In the genomic region with DNA sequence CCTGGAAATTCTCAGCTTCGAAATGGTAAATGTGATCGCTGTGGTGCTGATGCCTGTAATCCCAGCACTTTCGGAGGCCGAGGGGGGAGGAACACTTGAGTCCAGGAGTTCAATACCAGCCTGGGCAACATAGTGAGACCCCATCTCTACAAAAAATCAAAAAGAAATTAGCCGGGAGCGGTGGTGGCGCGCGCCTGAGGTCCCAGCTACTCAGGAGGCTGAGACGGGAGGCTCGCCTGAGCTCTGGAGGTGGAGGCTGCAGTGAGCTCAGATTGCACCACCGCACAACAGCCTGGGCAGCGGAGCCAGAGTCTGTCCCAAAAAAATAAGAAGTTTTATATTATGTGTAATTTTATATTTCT, we compare ENCODE assay signal across 8 cellular contexts. TPM values are rescaled to one million over a fixed set of nuclear protein-coding genes. Genes with fewer than 3 reads are reported as not detected.
DNase-seq lines count a peak whose midpoint lies in the region; ATAC-seq and TF ChIP-seq lines count a peak whose summit lies in the region.

No MANE protein-coding gene starts in this region.

- TF ChIP-seq CTCF in BE2C (IDR thresholded peaks at IDR 0.05; ENCODE audit: low read depth, low read length): no peak

- peaks cover 44% of the 10 kb centered on the region for H3K36me3 ChIP-seq in BE2C
- H3K36me3 ChIP-seq in KOPT-K1 (ENCODE audit: insufficient read depth, low read length): peaks cover 46% of the 10 kb centered on the region

- H3K4me1 ChIP-seq in BE2C: no peaks in the 10 kb centered on the region

- in situ Hi-C loops in ACHN (cut with HindIII; ENCODE audit: low pct_ligation_motif_present, low pct_unique_long_range_greater_than_20kb, low sequenced_read_pairs): no loop called here

- H3K9me3 ChIP-seq in BE2C (no peaks in the 10 kb centered on the region), KOPT-K1 (ENCODE audit: insufficient read depth, low read length, poor library complexity, severe bottlenecking) (peaks cover 13% of the 10 kb centered on the region)

- ATAC-seq in natural killer cell treated with Interleukin-12 subunit alpha and Interleukin-12 subunit beta and Interleukin-15 and Interleukin-18, amount 100 ng/mL, for 72 hours: no peak
- no peak for ATAC-seq in left colon

- peak overlapping the region; percentile 93 for H3K27ac ChIP-seq in KOPT-K1 (ENCODE audit: low read depth, low read length, poor library complexity, severe bottlenecking)

- peaks cover 19% of the 10 kb centered on the region for H3K9me3 Mint-ChIP-seq in dendritic cell treated with granulocyte-macrophage colony-stimulating factor and Interleukin-4, amounts not matched to agents 40 ng/mL and 50 ng/mL, for 4 days
- H3K9me3 Mint-ChIP-seq in natural killer cell treated with Interleukin-12 subunit alpha and Interleukin-12 subunit beta and Interleukin-15 and Interleukin-18, amount 100 ng/mL, for 72 hours: no peaks in the 10 kb centered on the region

- peak overlapping the region; percentile 95 for H3K4me3 ChIP-seq in BE2C (ENCODE audit: low read depth, low read length)

- no peaks in the 10 kb centered on the region for H3K27me3 ChIP-seq in BE2C

- H3K36me3 Mint-ChIP-seq in dendritic cell treated with granulocyte-macrophage colony-stimulating factor and Interleukin-4, amounts not matched to agents 40 ng/mL and 50 ng/mL, for 4 days (ENCODE audit: low read depth): peaks cover 64% of the 10 kb centered on the region
- H3K36me3 Mint-ChIP-seq in natural killer cell treated with Interleukin-12 subunit alpha and Interleukin-12 subunit beta and Interleukin-15 and Interleukin-18, amount 100 ng/mL, for 72 hours: peaks cover 10% of the 10 kb centered on the region

- H3K27me3 Mint-ChIP-seq in dendritic cell treated with granulocyte-macrophage colony-stimulating factor and Interleukin-4, amounts not matched to agents 40 ng/mL and 50 ng/mL, for 4 days: no peaks in the 10 kb centered on the region
- H3K27me3 Mint-ChIP-seq in natural killer cell treated with Interleukin-12 subunit alpha and Interleukin-12 subunit beta and Interleukin-15 and Interleukin-18, amount 100 ng/mL, for 72 hours: no peaks in the 10 kb centered on the region

- H3K4me3 Mint-ChIP-seq in dendritic cell treated with granulocyte-macrophage colony-stimulating factor and Interleukin-4, amounts not matched to agents 40 ng/mL and 50 ng/mL, for 4 days: peak overlapping the region; percentile 90
- H3K4me3 Mint-ChIP-seq in natural killer cell treated with Interleukin-12 subunit alpha and Interleukin-12 subunit beta and Interleukin-15 and Interleukin-18, amount 100 ng/mL, for 72 hours: peak overlapping the region; percentile 90

- intact Hi-C loops in dendritic cell treated with granulocyte-macrophage colony-stimulating factor and Interleukin-4, amounts not matched to agents 40 ng/mL and 50 ng/mL, for 4 days (cut with micrococcal nuclease): loop anchor here (2.0 kb wide), 1 partner anchor 63 kb away; a partner anchor contains a TSS
- intact Hi-C loops in left colon (cut with DNase I, micrococcal nuclease): no loop called here

- DNase-seq in BE2C: no peak
- DNase-seq in natural killer cell treated with Interleukin-12 subunit alpha and Interleukin-12 subunit beta and Interleukin-15 and Interleukin-18, amount 100 ng/mL, for 72 hours (ENCODE audit: low spot score): no peak
- DNase-seq in left colon: no peak
- DNase-seq in ACHN: no peak
- no peak for DNase-seq in GM19240 (ENCODE audit: insufficient read length, low spot score)
- DNase-seq in cerebellar nuclear complex (lab: John Stamatoyannopoulos, UW): no peak

- H3K27ac Mint-ChIP-seq in dendritic cell treated with granulocyte-macrophage colony-stimulating factor and Interleukin-4, amounts not matched to agents 40 ng/mL and 50 ng/mL, for 4 days: peak overlapping the region; percentile 93
- peak overlapping the region; percentile 65 to 81 for H3K27ac Mint-ChIP-seq in natural killer cell treated with Interleukin-12 subunit alpha and Interleukin-12 subunit beta and Interleukin-15 and Interleukin-18, amount 100 ng/mL, for 72 hours

- peaks cover 37% of the 10 kb centered on the region for H3K4me1 Mint-ChIP-seq in dendritic cell treated with granulocyte-macrophage colony-stimulating factor and Interleukin-4, amounts not matched to agents 40 ng/mL and 50 ng/mL, for 4 days (ENCODE audit: low read depth)
- H3K4me1 Mint-ChIP-seq in natural killer cell treated with Interleukin-12 subunit alpha and Interleukin-12 subunit beta and Interleukin-15 and Interleukin-18, amount 100 ng/mL, for 72 hours (ENCODE audit: low read depth in 2 of 2): peaks cover 18 to 24% of the 10 kb centered on the region in 2 donors

RNA-seq across cellular contexts. Expression of a gene that starts 0.8 kb away (rescaled TPM):
- polyA plus RNA-seq in BE2C (2012; ENCODE audit: insufficient read depth, insufficient read length, low read depth): 709 TPM
- total RNA-seq in natural killer cell treated with Interleukin-12 subunit alpha and Interleukin-12 subunit beta and Interleukin-15 and Interleukin-18, amount 100 ng/mL, for 72 hours: 100 to 1,000 TPM; 138 to 175 TPM
- total RNA-seq in left colon: 10 to 100 TPM; 82.1 to 96.7 TPM

RNA-seq across cellular contexts. Expression of a gene that starts 8.8 kb away (rescaled TPM):
- polyA plus RNA-seq in BE2C (2012; ENCODE audit: insufficient read depth, insufficient read length, low read depth): 491 TPM
- 100 to 1,000 TPM; 124 to 196 TPM for total RNA-seq in natural killer cell treated with Interleukin-12 subunit alpha and Interleukin-12 subunit beta and Interleukin-15 and Interleukin-18, amount 100 ng/mL, for 72 hours
- 100 to 1,000 TPM; 115 to 129 TPM for total RNA-seq in left colon

RNA-seq across cellular contexts. Expression of a gene that starts 13.1 kb away (rescaled TPM):
- polyA plus RNA-seq in BE2C (2012; ENCODE audit: insufficient read depth, insufficient read length, low read depth): 0.36 TPM
- not detected for total RNA-seq in natural killer cell treated with Interleukin-12 subunit alpha and Interleukin-12 subunit beta and Interleukin-15 and Interleukin-18, amount 100 ng/mL, for 72 hours
- total RNA-seq in left colon: 1 to 10 TPM in 1 of 2 donors, under 1 TPM in 1; 0.76 to 2.7 TPM

RNA-seq across cellular contexts. Expression of a gene that starts 27.6 kb away (rescaled TPM):
- 33.2 TPM for polyA plus RNA-seq in BE2C (2012; ENCODE audit: insufficient read depth, insufficient read length, low read depth)
- 1 to 10 TPM; 1.3 to 7.7 TPM for total RNA-seq in natural killer cell treated with Interleukin-12 subunit alpha and Interleukin-12 subunit beta and Interleukin-15 and Interleukin-18, amount 100 ng/mL, for 72 hours
- total RNA-seq in left colon: 10 to 100 TPM; 40.1 to 81.5 TPM

RNA-seq across cellular contexts. Expression of a gene that starts 32.9 kb away (rescaled TPM):
- 640 TPM for polyA plus RNA-seq in BE2C (2012; ENCODE audit: insufficient read depth, insufficient read length, low read depth)
- total RNA-seq in natural killer cell treated with Interleukin-12 subunit alpha and Interleukin-12 subunit beta and Interleukin-15 and Interleukin-18, amount 100 ng/mL, for 72 hours: 100 to 1,000 TPM; 106 to 216 TPM
- 100 to 1,000 TPM; 175 to 212 TPM for total RNA-seq in left colon
